In genomic region chrX:13888284-13888683, GRCh38 we compare ENCODE assay signal across 22 cellular contexts.
DNase-seq lines count a peak whose midpoint lies in the region; ATAC-seq and TF ChIP-seq lines count a peak whose summit lies in the region.
"Had no signal": no experiment of that assay in that cellular context is flagged by ENCODE, and none has a peak within 500 bp of the region (broad histone marks: within the 10 kb centered on the region; RNA-seq: fewer than 3 reads in every experiment).

No MANE protein-coding gene starts in this region.

- H3K27ac ChIP-seq in breast epithelium = peak overlapping the region; percentile 51 to 73
- peak overlapping the region in 3 of 4 donors; percentile 2 to 86 (median 73) for H3K27ac ChIP-seq in tibial nerve
- H3K27ac ChIP-seq: left ventricle myocardium inferior, sigmoid colon, testis had no signal

- CTCF ChIA-PET in MCF 10A (lab: Yijun Ruan, JAX) = interaction anchor here (0.6 kb wide), 1 partner anchor 14 kb away, joined by 3 read pairs; no protein-coding TSS in a partner anchor

- intact Hi-C loops in breast epithelium (cut with DNase I; ENCODE audit: low total_unique reads) = loop anchor here (1.0 kb wide), 1 partner anchor 17 kb away; no protein-coding TSS in a partner anchor
- intact Hi-C loops in MCF 10A (cut with micrococcal nuclease) = no loop called here

- no peaks in the 10 kb centered on the region for H3K36me3 Mint-ChIP-seq in MCF 10A (ENCODE audit: insufficient read depth, unreplicated experiment)
- H3K36me3 Mint-ChIP-seq: activated naive CD8-positive, alpha-beta T cell treated with anti-CD3 and anti-CD28 coated beads, Interleukin-2, amount 10 ng/mL, durations not matched to agents 7 days and 5 days had no signal

- no peaks in the 10 kb centered on the region for H3K9me3 Mint-ChIP-seq in MCF 10A (ENCODE audit: unreplicated experiment)
- H3K9me3 Mint-ChIP-seq: activated naive CD8-positive, alpha-beta T cell treated with anti-CD3 and anti-CD28 coated beads, Interleukin-2, amount 10 ng/mL, durations not matched to agents 7 days and 5 days; activated T-helper 17 cell treated with anti-CD3 and anti-CD28 coated beads, Interleukin-2, amount 50 U/mL, for 72 hours had no signal

- peaks cover 11% of the 10 kb centered on the region for H3K4me1 Mint-ChIP-seq in MCF 10A (ENCODE audit: insufficient read depth, unreplicated experiment)
- H3K4me1 Mint-ChIP-seq: activated naive CD8-positive, alpha-beta T cell treated with anti-CD3 and anti-CD28 coated beads, Interleukin-2, amount 10 ng/mL, durations not matched to agents 7 days and 5 days; activated T-helper 17 cell treated with anti-CD3 and anti-CD28 coated beads, Interleukin-2, amount 50 U/mL, for 72 hours had no signal

- no peaks in the 10 kb centered on the region for H3K36me3 ChIP-seq in breast epithelium
- H3K36me3 ChIP-seq in tibial nerve = no peaks in the 10 kb centered on the region
- H3K36me3 ChIP-seq: BE2C, left ventricle myocardium inferior, sigmoid colon had no signal

- no TSS peak for BruUV-seq in MCF 10A (replicated peaks; lab: Mats Ljungman, UMichigan)

- H3K27me3 ChIP-seq in breast epithelium = peaks cover 0 to 56% of the 10 kb centered on the region in 2 donors
- no peaks in the 10 kb centered on the region for H3K27me3 ChIP-seq in tibial nerve
- H3K27me3 ChIP-seq: BE2C, sigmoid colon, testis had no signal

- peaks cover 71% of the 10 kb centered on the region for H3K27me3 Mint-ChIP-seq in MCF 10A (ENCODE audit: insufficient read depth, unreplicated experiment)

- TF ChIP-seq POLR2A in breast epithelium (IDR thresholded peaks at IDR 0.05) (no peak), tibial nerve (IDR thresholded peaks at IDR 0.05) (no peak)

- H3K4me3 ChIP-seq in breast epithelium (no peak overlapping the region), tibial nerve (no peak overlapping the region)
- H3K4me3 ChIP-seq: left ventricle myocardium inferior, sigmoid colon, testis had no signal

- WGBS in tibial nerve, 2 donors = 39 to 63% methylated on average over 8 of the region's 8 CpGs

- DNase-seq in breast epithelium (ENCODE audit: low spot score in 2 of 2) (no peak), MCF 10A (ENCODE audit: unreplicated experiment) (no peak), foreskin melanocyte (peak; percentile 81), middle frontal gyrus (ENCODE audit: extremely low spot score, low spot score) (peak; percentile 63), tibial nerve (ENCODE audit: low spot score in 2 of 2) (no peak), NCI-H526 (lab: John Stamatoyannopoulos, UW) (no peak), NCI-H69 (lab: John Stamatoyannopoulos, UW) (no peak)
- DNase-seq: activated CD4-positive, alpha-beta T cell treated with anti-CD3 and anti-CD28 coated beads for 4 hours; activated naive CD8-positive, alpha-beta T cell treated with anti-CD3 and anti-CD28 coated beads, Interleukin-2, amount 10 ng/mL, durations not matched to agents 7 days and 5 days; BE2C; Caco-2; central memory CD4-positive, alpha-beta T cell; HCEC 1CT; Karpas-422; left ventricle myocardium inferior; NCI-H1092 treated with DMSO at 0.1 percent for 48 hours; NCI-H2029 treated with DMSO at 0.1 percent for 48 hours; NCI-H510A; sigmoid colon; testis had no signal

- no peaks in the 10 kb centered on the region for H3K4me1 ChIP-seq in breast epithelium
- peaks cover 0 to 15% (median 2%) of the 10 kb centered on the region in 4 donors for H3K4me1 ChIP-seq in tibial nerve
- H3K4me1 ChIP-seq: BE2C, Caco-2, left ventricle myocardium inferior, sigmoid colon, testis had no signal

- no peak overlapping the region for H3K27ac Mint-ChIP-seq in MCF 10A (ENCODE audit: low read depth, unreplicated experiment)
- H3K27ac Mint-ChIP-seq: activated naive CD8-positive, alpha-beta T cell treated with anti-CD3 and anti-CD28 coated beads, Interleukin-2, amount 10 ng/mL, durations not matched to agents 7 days and 5 days; activated T-helper 17 cell treated with anti-CD3 and anti-CD28 coated beads, Interleukin-2, amount 50 U/mL, for 72 hours had no signal

- H3K4me3 Mint-ChIP-seq in MCF 10A (ENCODE audit: unreplicated experiment) = no peak overlapping the region
- H3K4me3 Mint-ChIP-seq: activated naive CD8-positive, alpha-beta T cell treated with anti-CD3 and anti-CD28 coated beads, Interleukin-2, amount 10 ng/mL, durations not matched to agents 7 days and 5 days; activated T-helper 17 cell treated with anti-CD3 and anti-CD28 coated beads, Interleukin-2, amount 50 U/mL, for 72 hours had no signal

- ATAC-seq in GM18858 (IDR thresholded peaks at IDR 0.05; ENCODE audit: unreplicated experiment) = no peak
- ATAC-seq: activated T-helper 17 cell treated with anti-CD3 and anti-CD28 coated beads, Interleukin-2, amount 50 U/mL, for 72 hours had no signal

- POLR2A ChIA-PET in MCF 10A (lab: Yijun Ruan, JAX) = no interaction called here

- H3K9me3 ChIP-seq in breast epithelium (no peaks in the 10 kb centered on the region), tibial nerve (no peaks in the 10 kb centered on the region)
- H3K9me3 ChIP-seq: BE2C, Caco-2, left ventricle myocardium inferior, sigmoid colon, testis had no signal

- TF ChIP-seq EP300 in tibial nerve (IDR thresholded peaks at IDR 0.05) = peak in 1 of 2 donors; percentile 59

- TF ChIP-seq CTCF in breast epithelium (IDR thresholded peaks at IDR 0.05) (no peak), MCF 10A (IDR thresholded peaks at IDR 0.05; ENCODE audit: unreplicated experiment) (no peak), tibial nerve (IDR thresholded peaks at IDR 0.05) (no peak)

Comparison
In these comparisons a context has a peak if more than half of its experiments do, and no peak if none do; other contexts are left out.
1. DNase-seq: peak in foreskin melanocyte (single experiment) and middle frontal gyrus (single experiment); none in breast epithelium (0 of 2), MCF 10A (single experiment), tibial nerve (0 of 2), NCI-H526 (0 of 2) and NCI-H69 (single experiment).